Comparison of ENCODE assay signal across 20 cellular contexts in genomic region chr4:79281577-79282359, GRCh38. TPM values are rescaled to one million over a fixed set of nuclear protein-coding genes. Genes with fewer than 3 reads are reported as not detected.
A peak's percentile ranks its signal among the peaks of the same experiment; 100 is the strongest.
DNase-seq lines count a peak whose midpoint lies in the region; ATAC-seq and TF ChIP-seq lines count a peak whose summit lies in the region.
"Had no signal": no experiment of that assay in that cellular context is flagged by ENCODE, and none has a peak within 500 bp of the region (broad histone marks: within the 10 kb centered on the region; RNA-seq: fewer than 3 reads in every experiment).

No MANE protein-coding gene starts in this region.

- intact Hi-C loops in thyroid gland (cut with DNase I), result no loop called here

- peak in 1 of 2 experiments; percentile 44; a peak in 1 of 4 replicates for TF ChIP-seq EP300 in SK-N-SH (IDR thresholded peaks at IDR 0.05; ENCODE audit: borderline replicate concordance in 1 of 2, low read depth in 1 of 2, low read length in 1 of 2)

- H3K9me3 ChIP-seq in SK-N-SH (no peaks in the 10 kb centered on the region), thyroid gland (no peaks in the 10 kb centered on the region)
- H3K9me3 ChIP-seq: colonic mucosa, testis had no signal

- H3K9me2 ChIP-seq in SK-N-SH, result no peaks in the 10 kb centered on the region

- TF ChIP-seq POLR2A in thyroid gland (IDR thresholded peaks at IDR 0.05), result no peak

- ATAC-seq in GM18498 (IDR thresholded peaks at IDR 0.05; ENCODE audit: unreplicated experiment) (peak; percentile 58), HG03342 (IDR thresholded peaks at IDR 0.05; ENCODE audit: unreplicated experiment) (peak; percentile 59)
- ATAC-seq: naive thymus-derived CD4-positive, alpha-beta T cell had no signal

- no peak overlapping the region for H3K9ac ChIP-seq in SK-N-SH

- H2AFZ ChIP-seq in SK-N-SH (ENCODE audit: low read depth), result 0 out of 2 replicates have a peak overlapping the region, but pooled peaks have one; percentile 18

- TF ChIP-seq RAD21 in SK-N-SH (IDR thresholded peaks at IDR 0.05; ENCODE audit: low read length), result no peak

- no peak overlapping the region for H3K4me2 ChIP-seq in SK-N-SH

- no peaks in the 10 kb centered on the region for H3F3A ChIP-seq in SK-N-SH (replicated peaks; ENCODE audit: insufficient read depth)

- H3K36me3 ChIP-seq in SK-N-SH (replicated peaks in 1 of 2; ENCODE audit: control insufficient read depth in 1 of 2, insufficient read depth in 2 of 2, low read length in 1 of 2), result no peaks in the 10 kb centered on the region
- no peaks in the 10 kb centered on the region for H3K36me3 ChIP-seq in thyroid gland
- H3K36me3 ChIP-seq: colonic mucosa had no signal

- H3K27ac ChIP-seq in SK-N-SH (ENCODE audit: low read depth in 2 of 2, low read length in 1 of 2) (no peak overlapping the region; a peak in 1 of 4 replicates), thyroid gland (no peak overlapping the region)
- H3K27ac ChIP-seq: colonic mucosa, testis had no signal

- WGBS in SK-N-SH (ENCODE audit: low lambda C conversion rate), result 41% methylated on average over 1 of the region's 1 CpG
- 16 to 23% methylated on average over 1 of the region's 1 CpG for WGBS in thyroid gland, 2 donors

- CTCF ChIA-PET in SK-N-SH (lab: Yijun Ruan, JAX), result interaction anchor here (0.6 kb wide), 1 partner anchor 595 kb away, joined by 3 read pairs; no protein-coding TSS in a partner anchor

- DNase-seq in SK-N-SH (peak; percentile 12), kidney tubule cell (ENCODE audit: low spot score) (peak; percentile 9), germinal center (ENCODE audit: low spot score) (no peak), HK-2 (ENCODE audit: unreplicated experiment) (no peak), thyroid gland (no peak)
- DNase-seq in central memory CD4-positive, alpha-beta T cell, result no peak
- DNase-seq: CD8-positive, alpha-beta memory T cell; colonic mucosa; glutamatergic neuron; naive thymus-derived CD4-positive, alpha-beta T cell; NCI-H1694; NCI-H446; SIG-M5; testis had no signal

- no peaks in the 10 kb centered on the region for H3K79me2 ChIP-seq in SK-N-SH (ENCODE audit: insufficient read depth)

- H3K4me1 ChIP-seq in SK-N-SH (ENCODE audit: control insufficient read depth in 1 of 2, insufficient read depth in 2 of 2, low read depth in 1 of 2, low read length in 1 of 2) (peaks cover 0 to 2% of the 10 kb centered on the region in 2 experiments; a peak in 2 of 4 replicates), thyroid gland (no peaks in the 10 kb centered on the region)
- H3K4me1 ChIP-seq: colonic mucosa, testis had no signal

- H4K20me1 ChIP-seq in SK-N-SH (ENCODE audit: insufficient read depth), result no peaks in the 10 kb centered on the region

- H3K27me3 ChIP-seq in SK-N-SH (ENCODE audit: insufficient read depth) (no peaks in the 10 kb centered on the region), thyroid gland (no peaks in the 10 kb centered on the region)
- H3K27me3 ChIP-seq: colonic mucosa, testis had no signal

- POLR2A ChIA-PET in SK-N-SH (lab: Yijun Ruan, JAX), result no interaction called here

- H3K4me3 ChIP-seq in SK-N-SH (ENCODE audit: low read depth in 2 of 2, low read length in 1 of 2) (no peak overlapping the region), thyroid gland (replicated peaks in 1 of 3) (no peak overlapping the region)
- H3K4me3 ChIP-seq: colonic mucosa, testis had no signal

- no peak for TF ChIP-seq CTCF in SK-N-SH (IDR thresholded peaks at IDR 0.05)
- no peak for TF ChIP-seq CTCF in thyroid gland (IDR thresholded peaks at IDR 0.05)

TF ChIP-seq in SK-N-SH, 30 proteins besides CTCF, POLR2A, EP300 and RAD21:
- TF ChIP-seq USF1 (IDR thresholded peaks at IDR 0.05; ENCODE audit: borderline replicate concordance, low read depth), result no peak

RNA-seq across cellular contexts. Expression of gene NAA11, which starts 44.1 kb away (rescaled TPM):
- not detected in 2 replicates for polyA plus RNA-seq in SK-N-SH (2012; rRNA removed)
- polyA plus RNA-seq in SK-N-SH (2012; cell fraction: cytosol; rRNA removed), result not detected in 2 replicates
- not detected in 2 replicates for polyA plus RNA-seq in SK-N-SH (2012; cell fraction: nucleus; rRNA removed)
- total RNA-seq in thyroid gland, result not detected
- total RNA-seq: astrocyte; CD8-positive, alpha-beta memory T cell; colonic mucosa; lung microvascular endothelial cell; naive thymus-derived CD4-positive, alpha-beta T cell; posterior vena cava had no signal
- polyA plus RNA-seq: CD8-positive, alpha-beta memory T cell; esophagus; naive thymus-derived CD4-positive, alpha-beta T cell had no signal

Comparison
In these comparisons a context has a peak if more than half of its experiments do, and no peak if none do; other contexts are left out.
1. DNase-seq: peak in SK-N-SH (single experiment) and kidney tubule cell (single experiment); none in germinal center (single experiment), central memory CD4-positive, alpha-beta T cell (single experiment), HK-2 (single experiment) and thyroid gland (0 of 2).